ENCODE assay signal across 17 cellular contexts in the genomic region with DNA sequence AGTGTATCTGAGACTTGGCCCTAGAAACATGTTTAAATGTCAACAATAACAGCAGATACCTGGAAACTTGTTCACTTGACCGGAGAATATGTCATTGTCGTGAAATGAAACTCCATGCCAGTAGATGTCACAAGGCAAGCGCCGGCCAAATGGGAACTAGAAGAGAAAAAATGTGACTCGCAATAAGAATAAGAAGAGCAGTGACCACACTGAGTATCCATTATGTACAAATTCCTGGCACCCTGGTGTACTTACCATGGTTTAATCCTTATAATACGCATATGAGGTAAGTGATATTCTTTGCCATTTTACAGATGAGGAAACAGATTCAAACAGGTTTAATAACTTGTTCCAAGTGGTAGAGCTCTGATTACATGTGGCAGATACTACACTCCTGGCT. TPM values are rescaled to one million over a fixed set of nuclear protein-coding genes. Genes with fewer than 3 reads are reported as not detected.
DNase-seq lines count a peak whose midpoint lies in the region; ATAC-seq and TF ChIP-seq lines count a peak whose summit lies in the region.
"Had no signal": no experiment of that assay in that cellular context is flagged by ENCODE, and none has a peak within 500 bp of the region (broad histone marks: within the 10 kb centered on the region; RNA-seq: fewer than 3 reads in every experiment).

No MANE protein-coding gene starts in this region.

- H3K4me1 ChIP-seq in SJCRH30 (peaks cover 39% of the 10 kb centered on the region), esophagus muscularis mucosa (peaks cover 3 to 45% (median 38%) of the 10 kb centered on the region in 4 donors), sigmoid colon (peaks cover 0 to 33% (median 24%) of the 10 kb centered on the region in 4 donors)
- H3K4me1 ChIP-seq: BLaER1 treated with 17β-estradiol and CSF1 and Interleukin-3, amounts not matched to agents 10 nM and 100 nM had no signal

- no peak for TF ChIP-seq POLR2A in esophagus muscularis mucosa (IDR thresholded peaks at IDR 0.05; ENCODE audit: low read depth)
- TF ChIP-seq POLR2A in sigmoid colon (IDR thresholded peaks at IDR 0.05), result no peak

- no peak for TF ChIP-seq EP300 in esophagus muscularis mucosa (IDR thresholded peaks at IDR 0.05)
- no peak for TF ChIP-seq EP300 in sigmoid colon (IDR thresholded peaks at IDR 0.05)

- H3K27me3 ChIP-seq in SJCRH30 (no peaks in the 10 kb centered on the region), esophagus muscularis mucosa (no peaks in the 10 kb centered on the region), sigmoid colon (no peaks in the 10 kb centered on the region)
- H3K27me3 ChIP-seq: BLaER1 treated with 17β-estradiol and CSF1 and Interleukin-3, amounts not matched to agents 10 nM and 100 nM had no signal

- H3K9me3 ChIP-seq in SJCRH30 (replicated peaks), result no peaks in the 10 kb centered on the region
- no peaks in the 10 kb centered on the region for H3K9me3 ChIP-seq in esophagus muscularis mucosa
- H3K9me3 ChIP-seq in sigmoid colon, result no peaks in the 10 kb centered on the region

- no peaks in the 10 kb centered on the region for H3K36me3 Mint-ChIP-seq in endothelial cell (ENCODE audit: low read depth, unreplicated experiment)

- intact Hi-C loops in esophagus muscularis mucosa (cut with DNase I) (no loop called here), sigmoid colon (cut with DNase I) (no loop called here)

- DNase-seq in AG08395 (ENCODE audit: low spot score) (peak; percentile 0), SJCRH30 (peak in 1 of 2 experiments; percentile 23), esophagus muscularis mucosa (ENCODE audit: extremely low spot score) (no peak), sigmoid colon (no peak), endothelial cell (ENCODE audit: low spot score) (no peak)
- no peak for DNase-seq in stimulated activated CD4-positive, alpha-beta T cell treated with anti-CD3 and anti-CD28 coated beads, Interleukin-4, amount 100 ng/mL, for 24 hours
- DNase-seq in stimulated activated naive CD4-positive, alpha-beta T cell (lab: John Stamatoyannopoulos, UW), result no peak
- DNase-seq: CD8-positive, alpha-beta memory T cell; DMS79 treated with DMSO at 0.1 percent for 48 hours; NCI-H1048; NCI-H2107; NCI-H446 treated with DMSO at 0.1 percent for 48 hours; NCI-H748 treated with DMSO at 0.1 percent for 48 hours; RPMI8226 had no signal

- 95% methylated on average over 6 of the region's 6 CpGs for WGBS in esophagus muscularis mucosa
- WGBS in sigmoid colon, 2 donors, result 97 to 98% methylated on average over 6 of the region's 6 CpGs

- no peak overlapping the region for H3K27ac Mint-ChIP-seq in endothelial cell (ENCODE audit: unreplicated experiment)
- H3K27ac Mint-ChIP-seq: CD8-positive, alpha-beta memory T cell had no signal

- no peaks in the 10 kb centered on the region for H3K36me3 ChIP-seq in SJCRH30
- peaks cover 4 to 31% (median 10%) of the 10 kb centered on the region in 4 donors for H3K36me3 ChIP-seq in esophagus muscularis mucosa
- H3K36me3 ChIP-seq in sigmoid colon, result peaks cover 0 to 12% (median 11%) of the 10 kb centered on the region in 4 donors

- H3K27ac ChIP-seq in SJCRH30, result peak overlapping the region; percentile 82
- H3K27ac ChIP-seq in esophagus muscularis mucosa (replicated peaks in 1 of 4), result peak overlapping the region in 3 of 4 donors; percentile 37 to 48 (median 42)
- H3K27ac ChIP-seq in sigmoid colon, result peak overlapping the region in 3 of 4 donors; percentile 38 to 65 (median 64)
- H3K27ac ChIP-seq: BLaER1 treated with 17β-estradiol and CSF1 and Interleukin-3, amounts not matched to agents 10 nM and 100 nM; KMS-11 had no signal

- H3K4me3 Mint-ChIP-seq in endothelial cell (ENCODE audit: unreplicated experiment), result no peak overlapping the region
- H3K4me3 Mint-ChIP-seq: CD8-positive, alpha-beta memory T cell had no signal

- no peak for ATAC-seq in HG02981 (IDR thresholded peaks at IDR 0.05; ENCODE audit: unreplicated experiment)

- no peaks in the 10 kb centered on the region for H3K9me3 Mint-ChIP-seq in endothelial cell (ENCODE audit: unreplicated experiment)

- peaks cover 5% of the 10 kb centered on the region for H3K27me3 Mint-ChIP-seq in endothelial cell (ENCODE audit: unreplicated experiment)
- H3K27me3 Mint-ChIP-seq: CD8-positive, alpha-beta memory T cell had no signal

- TF ChIP-seq CTCF in esophagus muscularis mucosa (IDR thresholded peaks at IDR 0.05) (no peak), sigmoid colon (IDR thresholded peaks at IDR 0.05) (no peak), endothelial cell (IDR thresholded peaks at IDR 0.05; ENCODE audit: unreplicated experiment) (no peak)

- H3K4me3 ChIP-seq in SJCRH30 (no peak overlapping the region), esophagus muscularis mucosa (no peak overlapping the region), sigmoid colon (no peak overlapping the region)
- H3K4me3 ChIP-seq: BLaER1 treated with 17β-estradiol and CSF1 and Interleukin-3, amounts not matched to agents 10 nM and 100 nM had no signal

- no peaks in the 10 kb centered on the region for H3K4me1 Mint-ChIP-seq in endothelial cell (ENCODE audit: unreplicated experiment)
- H3K4me1 Mint-ChIP-seq: CD8-positive, alpha-beta memory T cell had no signal

RNA-seq across cellular contexts. Expression of a gene that starts 53.9 kb away (rescaled TPM):
- total RNA-seq in SJCRH30 (2014; rRNA removed; shearing (Covaris generic)), result 4.8 and 8.8 TPM in 2 replicates
- total RNA-seq in esophagus muscularis mucosa (10 to 100 TPM; 20.5 to 41.3 (median 27.6) TPM), sigmoid colon (10 to 100 TPM; 27.6 to 40.7 (median 30.8) TPM), endothelial cell (ENCODE audit: unreplicated experiment) (4.0 TPM)
- polyA plus RNA-seq in sigmoid colon, result 1 to 10 TPM; 4.2 to 7.6 (median 5.6) TPM
